ENCODE assay signal across 20 cellular contexts in the genomic region with DNA sequence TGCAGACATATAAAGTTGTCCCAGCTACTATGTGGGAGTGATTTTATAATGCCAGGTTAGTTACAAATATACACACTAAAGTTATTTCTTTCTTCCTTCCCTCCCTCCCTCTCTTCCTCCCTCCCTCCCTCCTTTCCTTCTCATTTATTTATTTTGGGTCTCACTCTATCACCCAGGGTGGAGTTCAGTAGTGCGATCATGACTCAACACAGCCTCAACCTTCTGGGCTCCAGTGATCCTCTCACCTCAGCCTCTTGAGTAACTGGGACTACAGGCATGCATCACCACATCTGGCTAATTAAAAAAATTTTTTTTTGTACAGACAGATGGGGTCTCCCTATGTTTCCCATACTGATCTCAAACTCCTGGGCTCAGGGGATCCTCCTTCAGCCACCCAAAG. TPM values are rescaled to one million over a fixed set of nuclear protein-coding genes. Genes with fewer than 3 reads are reported as not detected.
DNase-seq lines count a peak whose midpoint lies in the region; ATAC-seq and TF ChIP-seq lines count a peak whose summit lies in the region.
"Had no signal": no experiment of that assay in that cellular context is flagged by ENCODE, and none has a peak within 500 bp of the region (broad histone marks: within the 10 kb centered on the region; RNA-seq: fewer than 3 reads in every experiment).

No MANE protein-coding gene starts in this region.

- no peaks in the 10 kb centered on the region for H4K20me1 ChIP-seq in PC-3 (ENCODE audit: low read length)

- no peaks in the 10 kb centered on the region; the same call in 1 of the 2 replicates for H3K4me1 ChIP-seq in PC-3 (ENCODE audit: insufficient read depth, low read length)

- H3K36me3 ChIP-seq in PC-3 (ENCODE audit: low read depth, low read length) = no peaks in the 10 kb centered on the region
- H3K36me3 ChIP-seq: cardiac muscle cell, transverse colon had no signal

- H3K27ac ChIP-seq in PC-3 (ENCODE audit: low read length) = no peak overlapping the region
- H3K27ac ChIP-seq: cardiac muscle cell, esophagus muscularis mucosa, transverse colon had no signal

- H2AFZ ChIP-seq in PC-3 (ENCODE audit: low read length) = no peak overlapping the region

- no TSS peak for BruUV-seq in PC-3 (replicated peaks; lab: Mats Ljungman, UMichigan)

- POLR2A ChIA-PET in PC-3 (lab: Charles Lee; ENCODE audit: unreplicated experiment) = no interaction called here
- POLR2A ChIA-PET in HEK293T (lab: Yijun Ruan, JAX) = no interaction called here

- no peaks in the 10 kb centered on the region for H3K79me2 ChIP-seq in PC-3 (ENCODE audit: low read length)

- no peak overlapping the region for H3K9ac ChIP-seq in PC-3 (ENCODE audit: low read length)

- no peak overlapping the region for H3K4me3 ChIP-seq in PC-3 (ENCODE audit: low read length)
- H3K4me3 ChIP-seq: cardiac muscle cell, esophagus muscularis mucosa, lung, transverse colon had no signal

- peak; percentile 87 for ATAC-seq in PC-3
- no peak for ATAC-seq in GM19351 (IDR thresholded peaks at IDR 0.05; ENCODE audit: unreplicated experiment)
- ATAC-seq: Right ventricle myocardium inferior; stimulated activated naive CD8-positive, alpha-beta T cell treated with anti-CD3 and anti-CD28 coated beads, Interleukin-15, Interleukin-2, amounts not matched to agents 100 U/mL and 50 U/mL, for 24 hours had no signal

- no peaks in the 10 kb centered on the region for H3K27me3 ChIP-seq in PC-3 (ENCODE audit: low read length)
- H3K27me3 ChIP-seq: cardiac muscle cell, esophagus muscularis mucosa, transverse colon had no signal

- H3K4me2 ChIP-seq in PC-3 (ENCODE audit: low read length) = no peak overlapping the region

- no peaks in the 10 kb centered on the region for H3K9me3 ChIP-seq in PC-3 (ENCODE audit: low read length)
- H3K9me3 ChIP-seq: esophagus muscularis mucosa, transverse colon had no signal

- TF ChIP-seq CTCF in PC-3 (conservative IDR thresholded peaks at IDR 0.05; ENCODE audit: low read depth, low read length) = no peak

- DNase-seq in stimulated activated CD4-positive, alpha-beta T cell treated with anti-CD3 and anti-CD28 coated beads, Interleukin-1b, Interleukin-23, amount 100 ng/mL, for 48 hours = peak; percentile 14
- DNase-seq in stimulated activated CD4-positive, alpha-beta T cell treated with anti-CD3 and anti-CD28 coated beads, Interleukin-12 subunit alpha, Interleukin-12 subunit beta, amount 100 ng/mL, for 4 hours = no peak
- peak; percentile 54 for DNase-seq in PC-3
- DNase-seq in fibroblast of gingiva (ENCODE audit: low read depth) = peak; percentile 26
- no peak for DNase-seq in SHP77 treated with DMSO at 0.1 percent for 48 hours (lab: John Stamatoyannopoulos, UW)
- no peak for DNase-seq in HEK293T (ENCODE audit: extremely low spot score)
- DNase-seq: activated CD8-positive, alpha-beta memory T cell treated with anti-CD3 and anti-CD28 coated beads for 24 hours; DND-41; islet precursor cell; NCI-H1092 treated with DMSO at 0.1 percent for 48 hours; NCI-H2107; NCI-H524; right cardiac atrium; stimulated activated naive CD8-positive, alpha-beta T cell treated with anti-CD3 and anti-CD28 coated beads, Interleukin-15, Interleukin-2, amounts not matched to agents 100 U/mL and 50 U/mL, for 24 hours; transverse colon had no signal

- no peaks in the 10 kb centered on the region for H3F3A ChIP-seq in PC-3 (ENCODE audit: low read length, unreplicated experiment)

- CTCF ChIA-PET in PC-3 (lab: Charles Lee) = interaction anchor here (0.7 kb wide), 1 partner anchor 92 kb away, joined by 8 read pairs; no protein-coding TSS in a partner anchor
- CTCF ChIA-PET in HEK293T (lab: Yijun Ruan, JAX) = no interaction called here

- intact Hi-C loops in PC-3 (cut with micrococcal nuclease) = no loop called here

- no peaks in the 10 kb centered on the region for H3K9me2 ChIP-seq in PC-3 (replicated peaks; ENCODE audit: low read length)

TF ChIP-seq in HEK293T, 16 proteins besides CTCF, POLR2A, EP300 and RAD21:
- no peak for TF ChIP-seq ZNF384 (IDR thresholded peaks at IDR 0.05)
- TF ChIP-seq LEF1 (IDR thresholded peaks at IDR 0.05; ENCODE audit: borderline replicate concordance) = no peak
- TF ChIP-seq FOXM1 (IDR thresholded peaks at IDR 0.05; ENCODE audit: borderline replicate concordance) = no peak
- no peak for TF ChIP-seq FOXA1 (IDR thresholded peaks at IDR 0.05)
- TF ChIP-seq FOXK2 (IDR thresholded peaks at IDR 0.05) = no peak
- TF ChIP-seq, protein P1, sequence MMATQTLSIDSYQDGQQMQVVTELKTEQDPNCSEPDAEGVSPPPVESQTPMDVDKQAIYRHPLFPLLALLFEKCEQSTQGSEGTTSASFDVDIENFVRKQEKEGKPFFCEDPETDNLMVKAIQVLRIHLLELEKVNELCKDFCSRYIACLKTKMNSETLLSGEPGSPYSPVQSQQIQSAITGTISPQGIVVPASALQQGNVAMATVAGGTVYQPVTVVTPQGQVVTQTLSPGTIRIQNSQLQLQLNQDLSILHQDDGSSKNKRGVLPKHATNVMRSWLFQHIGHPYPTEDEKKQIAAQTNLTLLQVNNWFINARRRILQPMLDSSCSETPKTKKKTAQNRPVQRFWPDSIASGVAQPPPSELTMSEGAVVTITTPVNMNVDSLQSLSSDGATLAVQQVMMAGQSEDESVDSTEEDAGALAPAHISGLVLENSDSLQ (IDR thresholded peaks at IDR 0.05) = no peak
- no peak for TF ChIP-seq HDGF (IDR thresholded peaks at IDR 0.05; ENCODE audit: borderline replicate concordance)
- no peak for TF ChIP-seq BHLHE40 (IDR thresholded peaks at IDR 0.05; ENCODE audit: borderline replicate concordance)
- no peak for TF ChIP-seq NFRKB (IDR thresholded peaks at IDR 0.05)
- TF ChIP-seq SP1 (IDR thresholded peaks at IDR 0.05) = no peak
- no peak for TF ChIP-seq CTBP1 (IDR thresholded peaks at IDR 0.05; ENCODE audit: borderline replicate concordance)
- TF ChIP-seq L3MBTL2 (conservative IDR thresholded peaks at IDR 0.05) = no peak
- TF ChIP-seq SUZ12 (IDR thresholded peaks at IDR 0.05) = no peak
- no peak for TF ChIP-seq TARDBP (IDR thresholded peaks at IDR 0.05)
- TF ChIP-seq ARNT (IDR thresholded peaks at IDR 0.05) = no peak
- no peak for TF ChIP-seq ELF4 (IDR thresholded peaks at IDR 0.05)

RNA-seq across cellular contexts. Expression of a gene that starts 59.2 kb away (rescaled TPM):
- total RNA-seq in PC-3 (2014; rRNA removed) = 37.2 and 56.3 TPM in 2 replicates

Comparison
In these comparisons a context has a peak if more than half of its experiments do, and no peak if none do; other contexts are left out.
1. DNase-seq: peak in stimulated activated CD4-positive, alpha-beta T cell treated with anti-CD3 and anti-CD28 coated beads, Interleukin-1b, Interleukin-23, amount 100 ng/mL, for 48 hours (single experiment), PC-3 (single experiment) and fibroblast of gingiva (single experiment); none in stimulated activated CD4-positive, alpha-beta T cell treated with anti-CD3 and anti-CD28 coated beads, Interleukin-12 subunit alpha, Interleukin-12 subunit beta, amount 100 ng/mL, for 4 hours (single experiment), SHP77 treated with DMSO at 0.1 percent for 48 hours (single experiment) and HEK293T (single experiment).